Comparison of ENCODE assay signal across 9 cellular contexts in genomic region chr6:31622678-31623077, GRCh38. TPM values are rescaled to one million over a fixed set of nuclear protein-coding genes. Genes with fewer than 3 reads are reported as not detected.
A peak's percentile ranks its signal among the peaks of the same experiment; 100 is the strongest.
DNase-seq lines count a peak whose midpoint lies in the region; ATAC-seq and TF ChIP-seq lines count a peak whose summit lies in the region.
"Had no signal": no experiment of that assay in that cellular context is flagged by ENCODE, and none has a peak within 500 bp of the region (broad histone marks: within the 10 kb centered on the region; RNA-seq: fewer than 3 reads in every experiment).

No MANE protein-coding gene starts in this region.

- H3K9me3 ChIP-seq in upper lobe of right lung: no peaks in the 10 kb centered on the region
- H3K9me3 ChIP-seq: thoracic aorta had no signal

- H3K4me3 ChIP-seq in upper lobe of right lung: no peak overlapping the region

- H3K27ac ChIP-seq in upper lobe of right lung: no peak overlapping the region

- TF ChIP-seq CTCF in upper lobe of right lung (IDR thresholded peaks at IDR 0.05): no peak

- no peaks in the 10 kb centered on the region for H3K9me3 Mint-ChIP-seq in activated naive CD4-positive, alpha-beta T cell treated with anti-CD3 and anti-CD28 coated beads, Interleukin-2, amount 50 U/mL, for 24 hours
- no peaks in the 10 kb centered on the region for H3K9me3 Mint-ChIP-seq in activated T-helper 17 cell treated with anti-CD3 and anti-CD28 coated beads, Interleukin-2, amount 50 U/mL, for 72 hours
- no peaks in the 10 kb centered on the region for H3K9me3 Mint-ChIP-seq in immature natural killer cell

- H3K4me3 Mint-ChIP-seq in activated naive CD4-positive, alpha-beta T cell treated with anti-CD3 and anti-CD28 coated beads, Interleukin-2, amount 50 U/mL, for 24 hours: peak overlapping the region; percentile 95
- H3K4me3 Mint-ChIP-seq in activated T-helper 17 cell treated with anti-CD3 and anti-CD28 coated beads, Interleukin-2, amount 50 U/mL, for 72 hours: peak overlapping the region; percentile 82
- H3K4me3 Mint-ChIP-seq in immature natural killer cell: peak overlapping the region in 2 of 5 donors; percentile 18 to 90

- H3K36me3 Mint-ChIP-seq in activated naive CD4-positive, alpha-beta T cell treated with anti-CD3 and anti-CD28 coated beads, Interleukin-2, amount 50 U/mL, for 24 hours: peaks cover 27% of the 10 kb centered on the region
- peaks cover 80% of the 10 kb centered on the region for H3K36me3 Mint-ChIP-seq in activated T-helper 17 cell treated with anti-CD3 and anti-CD28 coated beads, Interleukin-2, amount 50 U/mL, for 72 hours (ENCODE audit: low read depth)
- H3K36me3 Mint-ChIP-seq in immature natural killer cell: peaks cover 17 to 37% (median 27%) of the 10 kb centered on the region in 3 donors

- no peak for DNase-seq in activated naive CD4-positive, alpha-beta T cell treated with anti-CD3 and anti-CD28 coated beads, Interleukin-2, amount 50 U/mL, for 16 hours
- DNase-seq in immature natural killer cell (no peak), upper lobe of right lung (peak; percentile 73)

- H3K27ac Mint-ChIP-seq in activated naive CD4-positive, alpha-beta T cell treated with anti-CD3 and anti-CD28 coated beads, Interleukin-2, amount 50 U/mL, for 24 hours: peak overlapping the region; percentile 99
- H3K27ac Mint-ChIP-seq in activated T-helper 17 cell treated with anti-CD3 and anti-CD28 coated beads, Interleukin-2, amount 50 U/mL, for 72 hours: peak overlapping the region; percentile 96
- peak overlapping the region; percentile 80 to 98 (median 97) for H3K27ac Mint-ChIP-seq in immature natural killer cell

- H3K27me3 Mint-ChIP-seq in activated naive CD4-positive, alpha-beta T cell treated with anti-CD3 and anti-CD28 coated beads, Interleukin-2, amount 50 U/mL, for 24 hours: no peaks in the 10 kb centered on the region
- H3K27me3 Mint-ChIP-seq in activated T-helper 17 cell treated with anti-CD3 and anti-CD28 coated beads, Interleukin-2, amount 50 U/mL, for 72 hours: no peaks in the 10 kb centered on the region
- peaks cover 11 to 15% (median 14%) of the 10 kb centered on the region in 3 donors for H3K27me3 Mint-ChIP-seq in immature natural killer cell (ENCODE audit: low read depth in 3 of 3)

- no peaks in the 10 kb centered on the region for H3K27me3 ChIP-seq in upper lobe of right lung

- peaks cover 21% of the 10 kb centered on the region for H3K4me1 ChIP-seq in upper lobe of right lung

- H3K36me3 ChIP-seq in upper lobe of right lung: peaks cover 45% of the 10 kb centered on the region

- no peak for ATAC-seq in activated T-helper 17 cell treated with anti-CD3 and anti-CD28 coated beads, Interleukin-2, amount 50 U/mL, for 72 hours (replicated peaks)
- ATAC-seq in upper lobe of right lung (no peak), HG02678 (IDR thresholded peaks at IDR 0.05; ENCODE audit: unreplicated experiment) (no peak), GM18502 (IDR thresholded peaks at IDR 0.05; ENCODE audit: poor library complexity, unreplicated experiment) (no peak), GM18907 (IDR thresholded peaks at IDR 0.05; ENCODE audit: unreplicated experiment) (no peak)

- intact Hi-C loops in upper lobe of right lung (cut with DNase I): no loop called here

- H3K4me1 Mint-ChIP-seq in activated naive CD4-positive, alpha-beta T cell treated with anti-CD3 and anti-CD28 coated beads, Interleukin-2, amount 50 U/mL, for 24 hours: peaks cover 40% of the 10 kb centered on the region
- peaks cover 27% of the 10 kb centered on the region for H3K4me1 Mint-ChIP-seq in activated T-helper 17 cell treated with anti-CD3 and anti-CD28 coated beads, Interleukin-2, amount 50 U/mL, for 72 hours
- H3K4me1 Mint-ChIP-seq in immature natural killer cell: peaks cover 26 to 29% of the 10 kb centered on the region in 2 donors

RNA-seq across cellular contexts. Expression of gene PRRC2A, which starts 2.2 kb away (rescaled TPM):
- 100 to 1,000 TPM; 226 to 237 TPM for total RNA-seq in activated T-helper 17 cell treated with anti-CD3 and anti-CD28 coated beads, Interleukin-2, amount 50 U/mL, for 72 hours
- polyA plus RNA-seq in immature natural killer cell: 10 to 100 TPM in 1 of 3 donors, 1 to 10 TPM in 1, not detected in 1; 2.3 to 13.4 TPM
- 138 TPM for total RNA-seq in upper lobe of right lung

RNA-seq across cellular contexts. Expression of gene AIF1, which starts 7.6 kb away (rescaled TPM):
- 10 to 100 TPM in 1 of 2 donors, 1 to 10 TPM in 1; 9.1 to 15.5 TPM for total RNA-seq in activated T-helper 17 cell treated with anti-CD3 and anti-CD28 coated beads, Interleukin-2, amount 50 U/mL, for 72 hours
- 10 to 100 TPM in 2 of 3 donors, 1 to 10 TPM in 1; 6.6 to 44.1 (median 40.3) TPM for polyA plus RNA-seq in immature natural killer cell
- 55.3 TPM for total RNA-seq in upper lobe of right lung

RNA-seq across cellular contexts. Expression of gene BAG6, which starts 29.8 kb away (rescaled TPM):
- total RNA-seq in activated T-helper 17 cell treated with anti-CD3 and anti-CD28 coated beads, Interleukin-2, amount 50 U/mL, for 72 hours: 100 to 1,000 TPM; 298 to 383 TPM
- 10 to 100 TPM in 2 of 3 donors, 1 to 10 TPM in 1; 8.5 to 22.7 (median 16.2) TPM for polyA plus RNA-seq in immature natural killer cell
- 238 TPM for total RNA-seq in upper lobe of right lung

RNA-seq across cellular contexts. Expression of gene NCR3, which starts 29.9 kb away (rescaled TPM):
- total RNA-seq in activated T-helper 17 cell treated with anti-CD3 and anti-CD28 coated beads, Interleukin-2, amount 50 U/mL, for 72 hours: 10 to 100 TPM; 25.4 to 28.6 TPM
- polyA plus RNA-seq in immature natural killer cell: 100 to 1,000 TPM; 393 to 414 (median 409) TPM
- total RNA-seq in upper lobe of right lung: 1.8 TPM
- total RNA-seq: thoracic aorta had no signal

RNA-seq across cellular contexts. Expression of gene APOM, which starts 33.0 kb away (rescaled TPM):
- total RNA-seq in activated T-helper 17 cell treated with anti-CD3 and anti-CD28 coated beads, Interleukin-2, amount 50 U/mL, for 72 hours: 1 to 10 TPM in 1 of 2 donors, under 1 TPM in 1; 0.76 to 1.3 TPM
- polyA plus RNA-seq in immature natural killer cell: 1 to 10 TPM; 1.8 to 5.7 (median 3.9) TPM
- 2.6 TPM for total RNA-seq in upper lobe of right lung
